Comparison of ENCODE assay signal across 19 cellular contexts in genomic region chr5:177314376-177315342, GRCh38. TPM values are rescaled to one million over a fixed set of nuclear protein-coding genes. Genes with fewer than 3 reads are reported as not detected.
A peak's percentile ranks its signal among the peaks of the same experiment; 100 is the strongest.
DNase-seq lines count a peak whose midpoint lies in the region; ATAC-seq and TF ChIP-seq lines count a peak whose summit lies in the region.
"Had no signal": no experiment of that assay in that cellular context is flagged by ENCODE, and none has a peak within 500 bp of the region (broad histone marks: within the 10 kb centered on the region; RNA-seq: fewer than 3 reads in every experiment).

No MANE protein-coding gene starts in this region.

- H3K27ac ChIP-seq in RWPE2 (ENCODE audit: poor library complexity, severe bottlenecking) (no peak overlapping the region), upper lobe of right lung (no peak overlapping the region)
- H3K27ac ChIP-seq: PC-9 had no signal

- H3K9me3 ChIP-seq in RWPE2 (ENCODE audit: severe bottlenecking) (no peaks in the 10 kb centered on the region), upper lobe of right lung (no peaks in the 10 kb centered on the region)
- H3K9me3 ChIP-seq: BE2C, SK-N-SH had no signal

- TF ChIP-seq CTCF in RWPE2 (IDR thresholded peaks at IDR 0.05; ENCODE audit: poor library complexity, severe bottlenecking) (no peak), neural crest cell (conservative IDR thresholded peaks at IDR 0.05) (no peak), upper lobe of right lung (IDR thresholded peaks at IDR 0.05) (no peak)

- H3K4me1 Mint-ChIP-seq in T-helper 2 cell treated with Interferon-gamma antibody and Interleukin-4, amounts not matched to agents 5 μg/mL and 100 μg/mL, for 36 hours (ENCODE audit: low read depth): peaks cover 40% of the 10 kb centered on the region
- H3K4me1 Mint-ChIP-seq in neural crest cell: peaks cover 27% of the 10 kb centered on the region

- peaks cover 20% of the 10 kb centered on the region for H3K36me3 Mint-ChIP-seq in T-helper 2 cell treated with Interferon-gamma antibody and Interleukin-4, amounts not matched to agents 5 μg/mL and 100 μg/mL, for 36 hours (ENCODE audit: low read depth)
- H3K36me3 Mint-ChIP-seq in neural crest cell (ENCODE audit: low read depth): peaks cover 9% of the 10 kb centered on the region

- peak overlapping the region; percentile 49 for H3K27ac Mint-ChIP-seq in T-helper 2 cell treated with Interferon-gamma antibody and Interleukin-4, amounts not matched to agents 5 μg/mL and 100 μg/mL, for 36 hours
- no peak overlapping the region for H3K27ac Mint-ChIP-seq in neural crest cell (ENCODE audit: unreplicated experiment)
- H3K27ac Mint-ChIP-seq: CD8-positive, alpha-beta T cell; GM23338 had no signal

- peaks cover 6% of the 10 kb centered on the region for H3K36me3 ChIP-seq in RWPE2 (ENCODE audit: low read depth)
- no peaks in the 10 kb centered on the region for H3K36me3 ChIP-seq in upper lobe of right lung
- H3K36me3 ChIP-seq: BE2C had no signal

- H3K27me3 ChIP-seq in RWPE2 (ENCODE audit: insufficient read depth, poor library complexity, severe bottlenecking): no peaks in the 10 kb centered on the region
- no peaks in the 10 kb centered on the region for H3K27me3 ChIP-seq in upper lobe of right lung
- H3K27me3 ChIP-seq: BE2C had no signal

- H3K27me3 Mint-ChIP-seq in T-helper 2 cell treated with Interferon-gamma antibody and Interleukin-4, amounts not matched to agents 5 μg/mL and 100 μg/mL, for 36 hours (ENCODE audit: low read depth): no peaks in the 10 kb centered on the region
- H3K27me3 Mint-ChIP-seq in neural crest cell (ENCODE audit: low read depth): peaks cover 2% of the 10 kb centered on the region

- H3K4me1 ChIP-seq in RWPE2 (ENCODE audit: insufficient read depth, poor library complexity, severe bottlenecking) (no peaks in the 10 kb centered on the region), upper lobe of right lung (peaks cover 22% of the 10 kb centered on the region)

- ATAC-seq in RWPE2 (ENCODE audit: low read depth): no peak
- no peak for ATAC-seq in upper lobe of right lung
- no peak for ATAC-seq in GM19035 (IDR thresholded peaks at IDR 0.05; ENCODE audit: unreplicated experiment)
- no peak for ATAC-seq in HG02885 (IDR thresholded peaks at IDR 0.05; ENCODE audit: poor library complexity, unreplicated experiment)
- ATAC-seq: CD8-positive, alpha-beta T cell; GM23338 had no signal

- H3K4me3 Mint-ChIP-seq in T-helper 2 cell treated with Interferon-gamma antibody and Interleukin-4, amounts not matched to agents 5 μg/mL and 100 μg/mL, for 36 hours: peak overlapping the region; percentile 93
- H3K4me3 Mint-ChIP-seq in neural crest cell: peak overlapping the region; percentile 15
- H3K4me3 Mint-ChIP-seq: CD8-positive, alpha-beta T cell; GM23338 had no signal

- DNase-seq in T-helper 2 cell treated with Interferon-gamma antibody and Interleukin-4, amounts not matched to agents 5 μg/mL and 100 μg/mL, for 36 hours (ENCODE audit: low spot score): no peak
- DNase-seq in T-helper 2 cell: no peak
- DNase-seq in RWPE2 (ENCODE audit: low spot score): peak; percentile 58
- no peak for DNase-seq in neural crest cell (ENCODE audit: low read depth, low spot score)
- DNase-seq in upper lobe of right lung: peak; percentile 59
- no peak for DNase-seq in inferior parietal cortex (ENCODE audit: extremely low spot score)
- DNase-seq: BE2C, DMS79, NCI-H1048, NCI-H146, NCI-H510A treated with DMSO at 0.1 percent for 48 hours, NCI-H82, PC-9, SHP77, SK-N-SH had no signal

- intact Hi-C loops in upper lobe of right lung (cut with DNase I): no loop called here

- H3K9me3 Mint-ChIP-seq in T-helper 2 cell treated with Interferon-gamma antibody and Interleukin-4, amounts not matched to agents 5 μg/mL and 100 μg/mL, for 36 hours: peaks cover 10% of the 10 kb centered on the region
- H3K9me3 Mint-ChIP-seq in neural crest cell: peaks cover 1% of the 10 kb centered on the region
- H3K9me3 Mint-ChIP-seq: CD8-positive, alpha-beta T cell; GM23338 had no signal

- H3K4me3 ChIP-seq in RWPE2 (ENCODE audit: severe bottlenecking): no peak overlapping the region
- H3K4me3 ChIP-seq in upper lobe of right lung: no peak overlapping the region
- H3K4me3 ChIP-seq: GM23338, PC-9 had no signal

RNA-seq across cellular contexts. Expression of gene MXD3, which starts 3.0 kb away (rescaled TPM):
- total RNA-seq in neural crest cell (36.9 and 40.3 TPM in 2 replicates), upper lobe of right lung (10.1 TPM)

RNA-seq across cellular contexts. Expression of gene PRELID1, which starts 11.1 kb away (rescaled TPM):
- total RNA-seq in neural crest cell (169 and 180 TPM in 2 replicates), upper lobe of right lung (87.0 TPM)

RNA-seq across cellular contexts. Expression of gene RAB24, which starts 11.1 kb away (rescaled TPM):
- total RNA-seq in neural crest cell: 32.0 and 33.0 TPM in 2 replicates
- 36.3 TPM for total RNA-seq in upper lobe of right lung

RNA-seq across cellular contexts. Expression of gene LMAN2, which starts 36.8 kb away (rescaled TPM):
- total RNA-seq in neural crest cell (73.0 and 80.5 TPM in 2 replicates), upper lobe of right lung (117 TPM)

RNA-seq across cellular contexts. Expression of gene RGS14, which starts 43.1 kb away (rescaled TPM):
- 12.3 and 15.7 TPM in 2 replicates for total RNA-seq in neural crest cell
- total RNA-seq in upper lobe of right lung: 17.5 TPM

Comparison
In these comparisons a context has a peak if more than half of its experiments do, and no peak if none do; other contexts are left out.
1. DNase-seq: peak in RWPE2 (single experiment) and upper lobe of right lung (single experiment); none in T-helper 2 cell treated with Interferon-gamma antibody and Interleukin-4, amounts not matched to agents 5 μg/mL and 100 μg/mL, for 36 hours (single experiment), T-helper 2 cell (0 of 5), neural crest cell (single experiment) and inferior parietal cortex (single experiment).